ENCODE assay signal across 10 cellular contexts in the genomic region with DNA sequence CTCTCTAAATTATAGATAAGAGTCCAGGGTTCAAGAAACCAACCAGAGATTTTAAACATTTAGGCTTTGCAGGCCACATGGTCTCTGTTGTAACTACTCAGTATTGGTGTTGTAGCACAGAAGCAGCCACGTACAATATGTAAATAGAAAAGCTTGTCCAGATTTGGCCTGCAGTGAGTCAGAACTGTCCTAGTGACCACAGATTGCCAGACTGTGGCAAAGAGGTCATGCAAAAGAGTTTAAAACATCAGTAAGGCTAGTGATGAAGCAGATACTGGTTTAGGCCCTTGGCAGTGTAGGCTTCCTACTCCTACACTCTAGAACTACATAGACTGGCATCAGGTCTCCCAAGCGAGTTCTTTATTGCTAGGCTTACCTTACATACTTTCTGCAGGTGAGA.
DNase-seq lines count a peak whose midpoint lies in the region; ATAC-seq and TF ChIP-seq lines count a peak whose summit lies in the region.
"Had no signal": no experiment of that assay in that cellular context is flagged by ENCODE, and none has a peak within 500 bp of the region (broad histone marks: within the 10 kb centered on the region; RNA-seq: fewer than 3 reads in every experiment).

No MANE protein-coding gene starts in this region.

- ATAC-seq in GM18909 (IDR thresholded peaks at IDR 0.05; ENCODE audit: poor library complexity, unreplicated experiment) (peak; percentile 98), HG02678 (IDR thresholded peaks at IDR 0.05; ENCODE audit: unreplicated experiment) (peak; percentile 98), left ventricle myocardium superior (no peak)

- intact Hi-C loops in left ventricle myocardium superior (cut with micrococcal nuclease), result no loop called here

- H3K4me3 ChIP-seq in retinal pigment epithelial cell (ENCODE audit: low read length), result no peak overlapping the region
- H3K4me3 ChIP-seq: hepatocyte had no signal

- DNase-seq in HT1080 (ENCODE audit: low read depth) (peak; percentile 30), retinal pigment epithelial cell (ENCODE audit: low read depth) (peak; percentile 24), left ventricle myocardium superior (no peak), NCI-H2029 (lab: John Stamatoyannopoulos, UW) (no peak)
- DNase-seq in activated CD4-positive, CD25-positive, alpha-beta regulatory T cell (lab: John Stamatoyannopoulos, UW), result no peak
- DNase-seq: NCI-H1694, T-helper 9 cell had no signal

- no peak for TF ChIP-seq CTCF in retinal pigment epithelial cell (conservative IDR thresholded peaks at IDR 0.05; ENCODE audit: low read depth, low read length)

Comparison
In these comparisons a context has a peak if more than half of its experiments do, and no peak if none do; other contexts are left out.
1. DNase-seq: peak in HT1080 (single experiment) and retinal pigment epithelial cell (single experiment); none in activated CD4-positive, CD25-positive, alpha-beta regulatory T cell (0 of 4), left ventricle myocardium superior (single experiment) and NCI-H2029 (single experiment).